1 cellular context compared by ENCODE assay signal in genomic region chr5:95707534-95708188, GRCh38.
A peak's percentile ranks its signal among the peaks of the same experiment; 100 is the strongest.
TF ChIP-seq lines count a peak whose summit lies in the region.
"Not testable (repeated sequence)": the region's sequence is repeated elsewhere in the genome, so short reads cannot be mapped to it uniquely, and the experiment has no call there.

No MANE protein-coding gene starts in this region.

TF ChIP-seq in K562, 482 proteins besides CTCF, POLR2A, EP300 and RAD21 (continued from another document):
- TF ChIP-seq CUX1 (CRISPR knock-in tag; IDR thresholded peaks at IDR 0.05) (peak; percentile 95), NFIX (CRISPR knock-in tag; IDR thresholded peaks at IDR 0.05; ENCODE audit: low read depth) (peak; percentile 53; the same call in 1 of the 2 replicates), ZKSCAN8 (CRISPR knock-in tag; IDR thresholded peaks at IDR 0.05) (peak; percentile 89), MYC (CRISPR knock-in tag; IDR thresholded peaks at IDR 0.05; ENCODE audit: borderline replicate concordance, low read depth) (peak; percentile 88; the same call in 1 of the 2 replicates), ZBTB11 (CRISPR knock-in tag; IDR thresholded peaks at IDR 0.05) (peak in 1 of 3 experiments; percentile 83; a peak in 2 of 6 replicates), PTTG1 (tag; IDR thresholded peaks at IDR 0.05; ENCODE audit: low read depth) (peak; percentile 96), NFRKB (IDR thresholded peaks at IDR 0.05; ENCODE audit: low read depth) (0 out of 2 replicates have a peak, but pooled peaks have one; percentile 34), GTF2A2 (tag; IDR thresholded peaks at IDR 0.05) (peak; percentile 97), ELF2 (CRISPR knock-in tag; IDR thresholded peaks at IDR 0.05) (peak; percentile 88), TCFL5 (CRISPR knock-in tag; conservative IDR thresholded peaks at IDR 0.05) (peak; percentile 95), SMAD3 (CRISPR knock-in tag; conservative IDR thresholded peaks at IDR 0.05) (peak; percentile 97), E2F3 (CRISPR knock-in tag; IDR thresholded peaks at IDR 0.05) (peak; percentile 94), FOXJ2 (tag; IDR thresholded peaks at IDR 0.05) (0 out of 2 replicates have a peak, but pooled peaks have one; percentile 50), STAT5B (CRISPR knock-in tag; IDR thresholded peaks at IDR 0.05) (peak; percentile 86), ZNF780A (CRISPR knock-in tag; IDR thresholded peaks at IDR 0.05) (0 out of 2 replicates have a peak, but pooled peaks have one; percentile 66), ZBTB12 (CRISPR knock-in tag; IDR thresholded peaks at IDR 0.05) (peak; percentile 81), FOXO4 (CRISPR knock-in tag; IDR thresholded peaks at IDR 0.05) (peak; percentile 89), HDAC2 (IDR thresholded peaks at IDR 0.05) (0 out of 2 replicates have a peak, but pooled peaks have one; percentile 34), KLF6 (CRISPR knock-in tag; IDR thresholded peaks at IDR 0.05; ENCODE audit: borderline replicate concordance) (peak; percentile 99), ELK3 (CRISPR knock-in tag; IDR thresholded peaks at IDR 0.05) (peak; percentile 89), ZNF239 (CRISPR knock-in tag; IDR thresholded peaks at IDR 0.05) (peak; percentile 93), KLF13 (tag; IDR thresholded peaks at IDR 0.05; ENCODE audit: borderline replicate concordance, low read depth) (peak; percentile 91), ATF1 (tag; IDR thresholded peaks at IDR 0.05) (peak; percentile 62), SMAD4 (CRISPR knock-in tag; conservative IDR thresholded peaks at IDR 0.05) (peak; percentile 98), ILK (tag; IDR thresholded peaks at IDR 0.05; ENCODE audit: borderline replicate concordance, low read depth) (peak; percentile 88), ESRRB (CRISPR knock-in tag; IDR thresholded peaks at IDR 0.05; ENCODE audit: borderline replicate concordance) (0 out of 2 replicates have a peak, but pooled peaks have one; percentile 51), ZNF133 (CRISPR knock-in tag; IDR thresholded peaks at IDR 0.05) (peak; percentile 87; the same call in 1 of the 2 replicates), DMBX1 (CRISPR knock-in tag; IDR thresholded peaks at IDR 0.05; ENCODE audit: borderline replicate concordance) (peak; percentile 99), ZNF561 (CRISPR knock-in tag; conservative IDR thresholded peaks at IDR 0.05) (peak; percentile 72; the same call in 1 of the 2 replicates), CLOCK (CRISPR knock-in tag; IDR thresholded peaks at IDR 0.05; ENCODE audit: borderline replicate concordance) (peak; percentile 84), BCL6 (CRISPR knock-in tag; IDR thresholded peaks at IDR 0.05) (peak; percentile 95), ZNF354B (CRISPR knock-in tag; IDR thresholded peaks at IDR 0.05) (peak; percentile 85), ZBTB2 (IDR thresholded peaks at IDR 0.05) (peak; percentile 70; the same call in 1 of the 2 replicates), ZNF175 (CRISPR knock-in tag; IDR thresholded peaks at IDR 0.05; ENCODE audit: low read depth) (peak; percentile 97)
- TF ChIP-seq MYC (IDR thresholded peaks at IDR 0.05; ENCODE audit: low read depth, low read length); ATF1 (CRISPR knock-in tag; IDR thresholded peaks at IDR 0.05): not testable (repeated sequence)
